ENCODE assay signal across 35 cellular contexts in the genomic region with DNA sequence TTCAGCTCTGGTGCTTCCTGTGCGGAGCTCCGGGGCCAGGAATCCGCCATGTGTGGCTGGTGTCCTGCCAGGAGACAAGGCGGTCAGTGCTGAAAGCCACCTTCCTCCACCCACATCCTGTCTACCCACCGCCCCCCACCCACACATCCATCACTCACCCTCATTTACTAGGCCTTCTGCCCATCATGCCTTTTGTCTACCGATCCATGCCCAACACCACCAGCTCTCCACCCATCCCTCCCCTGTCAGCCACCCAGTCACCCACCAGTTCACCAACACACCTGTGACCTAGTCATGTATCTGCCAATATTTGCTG.
"Had no signal": no experiment of that assay in that cellular context is flagged by ENCODE, and none has a peak within 500 bp of the region (broad histone marks: within the 10 kb centered on the region; RNA-seq: fewer than 3 reads in every experiment).

No MANE protein-coding gene starts in this region.

- H3K27ac ChIP-seq: adrenal gland, breast epithelium, cardiac muscle cell, colonic mucosa, epithelial cell of prostate, esophagus squamous epithelium, gastroesophageal sphincter, WERI-Rb-1 had no signal

- H3K27ac Mint-ChIP-seq: activated B cell treated with CpG ODN at 0.5 μM for 24 hours; activated CD8-positive, alpha-beta T cell treated with anti-CD3 and anti-CD28 coated beads for 36 hours; activated naive CD4-positive, alpha-beta T cell treated with anti-CD3 and anti-CD28 coated beads for 36 hours; activated naive CD4-positive, alpha-beta T cell treated with anti-CD3 and anti-CD28 coated beads, Interleukin-2, amount 50 U/mL, for 24 hours; activated naive CD8-positive, alpha-beta T cell treated with anti-CD3 and anti-CD28 coated beads for 36 hours; activated naive CD8-positive, alpha-beta T cell treated with anti-CD3 and anti-CD28 coated beads, Interleukin-2, amount 50 U/mL, for 24 hours; activated T-helper 1 cell treated with anti-CD3 and anti-CD28 coated beads, Interleukin-12 subunit alpha, Interleukin-12 subunit beta, Interleukin-2, Interleukin-4 antibody, amounts not matched to agents 30 ng/mL and 10 ng/mL and 1 ng/mL, durations not matched to agents 14 hours and 24 hours and 36 hours; activated T-helper 2 cell treated with anti-CD3 and anti-CD28 coated beads, Interferon-gamma antibody, Interleukin-2, Interleukin-4, amounts not matched to agents 10 μg/mL and 5 μg/mL and 100 μg/mL, durations not matched to agents 14 hours and 24 hours and 36 hours; brain; T-helper 17 cell; T-helper 2 cell treated with Interferon-gamma antibody and Interleukin-4, amounts not matched to agents 5 μg/mL and 100 μg/mL, for 36 hours had no signal

- H3K27me3 Mint-ChIP-seq: T-helper 17 cell had no signal

- H3K27me3 ChIP-seq: adrenal gland, breast epithelium, cardiac muscle cell, colonic mucosa had no signal

- H3K9me3 Mint-ChIP-seq: activated B cell treated with CpG ODN at 0.5 μM for 24 hours; activated CD8-positive, alpha-beta T cell treated with anti-CD3 and anti-CD28 coated beads for 36 hours; activated naive CD4-positive, alpha-beta T cell treated with anti-CD3 and anti-CD28 coated beads for 36 hours; activated naive CD4-positive, alpha-beta T cell treated with anti-CD3 and anti-CD28 coated beads, Interleukin-2, amount 50 U/mL, for 24 hours; activated naive CD8-positive, alpha-beta T cell treated with anti-CD3 and anti-CD28 coated beads for 36 hours; activated T-helper 1 cell treated with anti-CD3 and anti-CD28 coated beads, Interleukin-12 subunit alpha, Interleukin-12 subunit beta, Interleukin-2, Interleukin-4 antibody, amounts not matched to agents 30 ng/mL and 10 ng/mL and 1 ng/mL, durations not matched to agents 14 hours and 24 hours and 36 hours; activated T-helper 2 cell treated with anti-CD3 and anti-CD28 coated beads, Interferon-gamma antibody, Interleukin-2, Interleukin-4, amounts not matched to agents 10 μg/mL and 5 μg/mL and 100 μg/mL, durations not matched to agents 14 hours and 24 hours and 36 hours; T-helper 2 cell treated with Interferon-gamma antibody and Interleukin-4, amounts not matched to agents 5 μg/mL and 100 μg/mL, for 36 hours had no signal

- DNase-seq: activated B cell treated with CpG ODN at 0.5 μM for 24 hours; activated CD4-positive, alpha-beta T cell treated with anti-CD3 and anti-CD28 coated beads for 48 hours; activated CD4-positive, alpha-beta T cell treated with anti-CD3 and anti-CD28 coated beads, Interleukin-2, amount 50 U/mL, for 1 hour; activated CD4-positive, alpha-beta T cell treated with anti-CD3 and anti-CD28 coated beads, Interleukin-2, amount 50 U/mL, for 48 hours; activated CD8-positive, alpha-beta memory T cell treated with anti-CD3 and anti-CD28 coated beads for 24 hours; activated CD8-positive, alpha-beta memory T cell treated with anti-CD3 and anti-CD28 coated beads, Interleukin-2, amount 50 U/mL, for 4 hours; activated CD8-positive, alpha-beta T cell treated with anti-CD3 and anti-CD28 coated beads for 36 hours; activated effector memory CD4-positive, alpha-beta T cell treated with anti-CD3 and anti-CD28 coated beads, Interleukin-2, amount 50 U/mL, for 16 hours; activated naive CD4-positive, alpha-beta T cell treated with anti-CD3 and anti-CD28 coated beads for 36 hours; activated naive CD8-positive, alpha-beta T cell treated with anti-CD3 and anti-CD28 coated beads for 36 hours; activated naive CD8-positive, alpha-beta T cell treated with anti-CD3 and anti-CD28 coated beads, Interleukin-2, amount 50 U/mL, for 24 hours; activated T-cell treated with anti-CD3 and anti-CD28 coated beads, Interleukin-2, amount 50 U/mL, for 1 hour; activated T-cell treated with anti-CD3 and anti-CD28 coated beads, Interleukin-2, amount 50 U/mL, for 48 hours; adrenal gland; aorta; central memory CD4-positive, alpha-beta T cell; cerebellar nuclear complex; colonic mucosa; effector CD8-positive, alpha-beta T cell; esophagus squamous epithelium; foreskin melanocyte; T-helper 1 cell; T-helper 17 cell; T1000; WERI-Rb-1 had no signal

- ATAC-seq: activated CD4-positive, CD25-positive, alpha-beta regulatory T cell treated with anti-CD3 and anti-CD28 coated beads, Interleukin-2, amount 50 U/mL, for 24 hours; activated CD8-positive, alpha-beta T cell treated with anti-CD3 and anti-CD28 coated beads for 36 hours; activated naive CD8-positive, alpha-beta T cell treated with anti-CD3 and anti-CD28 coated beads, Interleukin-2, amount 50 U/mL, for 24 hours; gastroesophageal sphincter; T-helper 17 cell had no signal

- H3K4me1 ChIP-seq: adrenal gland, breast epithelium, colonic mucosa, esophagus squamous epithelium, gastroesophageal sphincter had no signal

- H3K4me1 Mint-ChIP-seq: activated B cell treated with CpG ODN at 0.5 μM for 24 hours; activated naive CD4-positive, alpha-beta T cell treated with anti-CD3 and anti-CD28 coated beads, Interleukin-2, amount 50 U/mL, for 24 hours; activated naive CD8-positive, alpha-beta T cell treated with anti-CD3 and anti-CD28 coated beads for 36 hours; activated naive CD8-positive, alpha-beta T cell treated with anti-CD3 and anti-CD28 coated beads, Interleukin-2, amount 50 U/mL, for 24 hours; brain; T-helper 17 cell had no signal

- H3K36me3 ChIP-seq: adrenal gland, breast epithelium, cardiac muscle cell, colonic mucosa, esophagus squamous epithelium, gastroesophageal sphincter, WERI-Rb-1 had no signal

- H3K4me3 ChIP-seq: adrenal gland, breast epithelium, cardiac muscle cell, colonic mucosa, esophagus squamous epithelium, gastroesophageal sphincter had no signal

- H3K9me3 ChIP-seq: adrenal gland, breast epithelium, colonic mucosa, esophagus squamous epithelium, gastroesophageal sphincter had no signal

- H3K36me3 Mint-ChIP-seq: activated naive CD4-positive, alpha-beta T cell treated with anti-CD3 and anti-CD28 coated beads, Interleukin-2, amount 50 U/mL, for 24 hours; activated naive CD8-positive, alpha-beta T cell treated with anti-CD3 and anti-CD28 coated beads for 36 hours; brain had no signal

- H3K4me3 Mint-ChIP-seq: activated B cell treated with CpG ODN at 0.5 μM for 24 hours; activated CD8-positive, alpha-beta T cell treated with anti-CD3 and anti-CD28 coated beads for 36 hours; activated naive CD4-positive, alpha-beta T cell treated with anti-CD3 and anti-CD28 coated beads for 36 hours; activated naive CD4-positive, alpha-beta T cell treated with anti-CD3 and anti-CD28 coated beads, Interleukin-2, amount 50 U/mL, for 24 hours; activated naive CD8-positive, alpha-beta T cell treated with anti-CD3 and anti-CD28 coated beads for 36 hours; activated naive CD8-positive, alpha-beta T cell treated with anti-CD3 and anti-CD28 coated beads, Interleukin-2, amount 50 U/mL, for 24 hours; activated T-helper 1 cell treated with anti-CD3 and anti-CD28 coated beads, Interleukin-12 subunit alpha, Interleukin-12 subunit beta, Interleukin-2, Interleukin-4 antibody, amounts not matched to agents 30 ng/mL and 10 ng/mL and 1 ng/mL, durations not matched to agents 14 hours and 24 hours and 36 hours; brain; T-helper 17 cell; T-helper 2 cell treated with Interferon-gamma antibody and Interleukin-4, amounts not matched to agents 5 μg/mL and 100 μg/mL, for 36 hours had no signal
